In the genomic region with DNA sequence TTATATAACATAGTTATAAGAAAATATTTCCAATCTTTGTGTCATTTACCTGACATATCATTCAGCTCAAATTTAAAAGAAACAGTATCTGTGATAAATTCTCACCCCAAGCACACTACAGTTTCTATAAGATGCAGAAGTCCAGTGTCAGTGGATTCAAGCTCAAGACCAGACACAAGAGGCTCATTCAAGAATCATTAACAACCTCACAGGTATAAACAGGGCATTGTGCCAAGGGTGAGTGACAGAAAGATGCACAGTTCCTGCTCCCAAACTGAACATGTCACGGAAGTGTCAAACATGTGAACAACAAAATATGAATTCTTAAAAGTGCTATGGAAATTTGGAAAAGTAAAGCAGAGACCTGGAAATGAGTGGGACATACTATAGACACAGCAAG, we compare ENCODE assay signal across 16 cellular contexts. TPM values are rescaled to one million over a fixed set of nuclear protein-coding genes. Genes with fewer than 3 reads are reported as not detected.
A peak's percentile ranks its signal among the peaks of the same experiment; 100 is the strongest.
DNase-seq lines count a peak whose midpoint lies in the region; ATAC-seq and TF ChIP-seq lines count a peak whose summit lies in the region.
"Had no signal": no experiment of that assay in that cellular context is flagged by ENCODE, and none has a peak within 500 bp of the region (broad histone marks: within the 10 kb centered on the region; RNA-seq: fewer than 3 reads in every experiment).

No MANE protein-coding gene starts in this region.

- H3K27me3 ChIP-seq in breast epithelium (no peaks in the 10 kb centered on the region), esophagus squamous epithelium (no peaks in the 10 kb centered on the region)
- H3K27me3 ChIP-seq: pancreas, vagina had no signal

- H3K36me3 ChIP-seq in breast epithelium (no peaks in the 10 kb centered on the region), esophagus squamous epithelium (no peaks in the 10 kb centered on the region)
- H3K36me3 ChIP-seq: pancreas, vagina had no signal

- intact Hi-C loops in MCF 10A (cut with micrococcal nuclease): no loop called here
- intact Hi-C loops in breast epithelium (cut with DNase I; ENCODE audit: low total_unique reads): no loop called here
- intact Hi-C loops in esophagus squamous epithelium (cut with DNase I): no loop called here

- no peaks in the 10 kb centered on the region for H3K4me1 ChIP-seq in breast epithelium
- peaks cover 4 to 41% (median 10%) of the 10 kb centered on the region in 3 donors for H3K4me1 ChIP-seq in esophagus squamous epithelium

- H3K27ac Mint-ChIP-seq in MCF 10A (ENCODE audit: low read depth, unreplicated experiment) (peak overlapping the region; percentile 63), T-helper 17 cell (peak overlapping the region; percentile 88)
- H3K27ac Mint-ChIP-seq: activated CD8-positive, alpha-beta T cell treated with anti-CD3 and anti-CD28 coated beads for 36 hours; activated naive CD8-positive, alpha-beta T cell treated with anti-CD3 and anti-CD28 coated beads, Interleukin-2, amount 10 ng/mL, durations not matched to agents 7 days and 5 days had no signal

- in situ Hi-C loops in KBM-7 (cut with MboI; ENCODE audit: low pct_unique_long_range_greater_than_20kb, low sequenced_read_pairs): no loop called here

- TF ChIP-seq POLR2A in breast epithelium (IDR thresholded peaks at IDR 0.05) (no peak), esophagus squamous epithelium (IDR thresholded peaks at IDR 0.05) (no peak)

- CTCF ChIA-PET in MCF 10A (lab: Yijun Ruan, JAX): interaction anchor here (0.7 kb wide), 1 partner anchor 10 kb away, joined by 4 read pairs; no protein-coding TSS in a partner anchor

- H3K4me3 Mint-ChIP-seq in MCF 10A (ENCODE audit: unreplicated experiment): peak overlapping the region; percentile 30
- peak overlapping the region; percentile 82 for H3K4me3 Mint-ChIP-seq in T-helper 17 cell
- H3K4me3 Mint-ChIP-seq: activated CD8-positive, alpha-beta T cell treated with anti-CD3 and anti-CD28 coated beads for 36 hours; activated naive CD8-positive, alpha-beta T cell treated with anti-CD3 and anti-CD28 coated beads, Interleukin-2, amount 10 ng/mL, durations not matched to agents 7 days and 5 days had no signal

- TF ChIP-seq CTCF in MCF 10A (IDR thresholded peaks at IDR 0.05; ENCODE audit: unreplicated experiment): no peak
- TF ChIP-seq CTCF in breast epithelium (IDR thresholded peaks at IDR 0.05): no peak
- TF ChIP-seq CTCF in esophagus squamous epithelium (IDR thresholded peaks at IDR 0.05): no peak

- ATAC-seq in HG02798 (IDR thresholded peaks at IDR 0.05; ENCODE audit: poor library complexity, unreplicated experiment) (peak; percentile 62), T-helper 17 cell (no peak)
- ATAC-seq: activated CD8-positive, alpha-beta T cell treated with anti-CD3 and anti-CD28 coated beads for 36 hours had no signal

- no peak overlapping the region for H3K4me3 ChIP-seq in breast epithelium
- no peak overlapping the region for H3K4me3 ChIP-seq in esophagus squamous epithelium
- H3K4me3 ChIP-seq: pancreas, PC-9, vagina had no signal

- peaks cover 42% of the 10 kb centered on the region for H3K4me1 Mint-ChIP-seq in MCF 10A (ENCODE audit: insufficient read depth, unreplicated experiment)
- peaks cover 62% of the 10 kb centered on the region for H3K4me1 Mint-ChIP-seq in T-helper 17 cell

- DNase-seq in MCF 10A (ENCODE audit: unreplicated experiment): no peak
- DNase-seq in breast epithelium (ENCODE audit: low spot score in 2 of 2): no peak
- no peak for DNase-seq in T-helper 17 cell
- DNase-seq in KBM-7: no peak
- no peak for DNase-seq in NCI-H510A treated with DMSO at 0.1 percent for 48 hours (lab: John Stamatoyannopoulos, UW)
- DNase-seq in SIG-M5 (lab: John Stamatoyannopoulos, UW): no peak
- DNase-seq in esophagus squamous epithelium (lab: John Stamatoyannopoulos, UW): no peak
- DNase-seq: activated CD8-positive, alpha-beta T cell treated with anti-CD3 and anti-CD28 coated beads for 36 hours; activated naive CD8-positive, alpha-beta T cell treated with anti-CD3 and anti-CD28 coated beads, Interleukin-2, amount 10 ng/mL, durations not matched to agents 7 days and 5 days; DMS153; mesendoderm; NCI-H2171 treated with DMSO at 0.1 percent for 48 hours; pancreas; PC-9 had no signal

- BruUV-seq in MCF 10A (replicated peaks; lab: Mats Ljungman, UMichigan): no TSS peak

- H3K36me3 Mint-ChIP-seq in MCF 10A (ENCODE audit: insufficient read depth, unreplicated experiment) (no peaks in the 10 kb centered on the region), T-helper 17 cell (ENCODE audit: low read depth) (peaks cover 6% of the 10 kb centered on the region)
- H3K36me3 Mint-ChIP-seq: activated naive CD8-positive, alpha-beta T cell treated with anti-CD3 and anti-CD28 coated beads, Interleukin-2, amount 10 ng/mL, durations not matched to agents 7 days and 5 days had no signal

- H3K27me3 Mint-ChIP-seq in MCF 10A (ENCODE audit: insufficient read depth, unreplicated experiment): no peaks in the 10 kb centered on the region
- no peaks in the 10 kb centered on the region for H3K27me3 Mint-ChIP-seq in T-helper 17 cell
- H3K27me3 Mint-ChIP-seq: activated CD8-positive, alpha-beta T cell treated with anti-CD3 and anti-CD28 coated beads for 36 hours; activated naive CD8-positive, alpha-beta T cell treated with anti-CD3 and anti-CD28 coated beads, Interleukin-2, amount 10 ng/mL, durations not matched to agents 7 days and 5 days had no signal

- H3K27ac ChIP-seq in breast epithelium: no peak overlapping the region
- no peak overlapping the region for H3K27ac ChIP-seq in esophagus squamous epithelium
- H3K27ac ChIP-seq: pancreas, PC-9, vagina had no signal

- POLR2A ChIA-PET in MCF 10A (lab: Yijun Ruan, JAX): interaction anchor here (0.7 to 14.6 kb wide), 5 partner anchors 12 to 555 kb away, joined by 3 to 136 read pairs (median 4); partner anchors contain the start of gene ATP2B1

- H3K9me3 Mint-ChIP-seq in MCF 10A (ENCODE audit: unreplicated experiment): no peaks in the 10 kb centered on the region
- H3K9me3 Mint-ChIP-seq: activated CD8-positive, alpha-beta T cell treated with anti-CD3 and anti-CD28 coated beads for 36 hours; activated naive CD8-positive, alpha-beta T cell treated with anti-CD3 and anti-CD28 coated beads, Interleukin-2, amount 10 ng/mL, durations not matched to agents 7 days and 5 days had no signal

- 85 to 88% methylated on average over 1 of the region's 1 CpG for WGBS in esophagus squamous epithelium, 2 donors

- no peaks in the 10 kb centered on the region for H3K9me3 ChIP-seq in breast epithelium
- no peaks in the 10 kb centered on the region for H3K9me3 ChIP-seq in T-helper 17 cell (ENCODE audit: control insufficient read depth, low read length, poor library complexity, severe bottlenecking)
- H3K9me3 ChIP-seq in esophagus squamous epithelium: no peaks in the 10 kb centered on the region
- H3K9me3 ChIP-seq: pancreas, vagina had no signal

RNA-seq across cellular contexts. Expression of gene ATP2B1, which starts 12.8 kb away (rescaled TPM):
- 221 and 281 TPM in 2 replicates for total RNA-seq in MCF 10A (2022)
- total RNA-seq in breast epithelium: 10 to 100 TPM; 40.3 to 76.8 (median 54.6) TPM
- total RNA-seq in T-helper 17 cell: 100 to 1,000 TPM; 123 to 158 TPM
- total RNA-seq in esophagus squamous epithelium: 10 to 100 TPM; 10.9 to 32.4 (median 21.0) TPM
